31 cellular contexts compared by ENCODE assay signal in genomic region chr7:18464830-18465229, GRCh38.
"Had no signal": no experiment of that assay in that cellular context is flagged by ENCODE, and none has a peak within 500 bp of the region (broad histone marks: within the 10 kb centered on the region; RNA-seq: fewer than 3 reads in every experiment).

No MANE protein-coding gene starts in this region.

- H3K9me3 ChIP-seq: ovary, psoas muscle, spleen, suprapubic skin, testis, transverse colon, upper lobe of right lung, uterus had no signal

- DNase-seq: natural killer cell; occipital lobe; ovary; posterior cingulate gyrus; psoas muscle; right cardiac atrium; spleen; stimulated activated CD4-positive, alpha-beta T cell treated with anti-CD3 and anti-CD28 coated beads, Interleukin-12 subunit alpha, Interleukin-12 subunit beta, amount 100 ng/mL, for 4 hours; stimulated activated CD4-positive, alpha-beta T cell treated with anti-CD3 and anti-CD28 coated beads, Interleukin-1b, Interleukin-23, amount 100 ng/mL, for 48 hours; stimulated activated CD4-positive, alpha-beta T cell treated with anti-CD3 and anti-CD28 coated beads, Interleukin-4, amount 100 ng/mL, for 1 hour; stimulated activated CD4-positive, alpha-beta T cell treated with anti-CD3 and anti-CD28 coated beads, Interleukin-4, amount 100 ng/mL, for 4 hours; stimulated activated CD8-positive, alpha-beta memory T cell treated with anti-CD3 and anti-CD28 coated beads, Interleukin-4, amount 100 ng/mL, for 48 hours; stimulated activated naive CD4-positive, alpha-beta T cell; stimulated activated naive CD8-positive, alpha-beta T cell treated with anti-CD3 and anti-CD28 coated beads, Interleukin-15, amount 100 ng/mL, for 72 hours; stimulated activated naive CD8-positive, alpha-beta T cell treated with anti-CD3 and anti-CD28 coated beads, Interleukin-15, Interleukin-2, amounts not matched to agents 100 U/mL and 50 U/mL, for 24 hours; substantia nigra; testis; tibial artery; transverse colon; upper lobe of right lung; uterus had no signal

- ATAC-seq: natural killer cell; psoas muscle; right cardiac atrium; sciatic nerve; stimulated activated memory B cell treated with anti-CD40 and anti-IgM and Interleukin-4, amounts not matched to agents 10 μg/mL and 1 μg/mL and 100 μg/mL, for 72 hours; stimulated activated naive CD8-positive, alpha-beta T cell treated with anti-CD3 and anti-CD28 coated beads, Interleukin-15, amount 100 ng/mL, for 72 hours; stimulated activated naive CD8-positive, alpha-beta T cell treated with anti-CD3 and anti-CD28 coated beads, Interleukin-15, Interleukin-2, amounts not matched to agents 100 U/mL and 50 U/mL, for 24 hours; upper lobe of right lung had no signal

- H3K4me3 ChIP-seq: neural progenitor cell, ovary, psoas muscle, skin epidermis, smooth muscle cell, spleen, suprapubic skin, testis, tibial artery, transverse colon, upper lobe of right lung, uterus had no signal

- H3K27me3 Mint-ChIP-seq: progenitor cell of endocrine pancreas; stimulated activated memory B cell treated with anti-CD40 and anti-IgM and Interleukin-4, amounts not matched to agents 10 μg/mL and 1 μg/mL and 100 μg/mL, for 72 hours; stimulated activated naive CD8-positive, alpha-beta T cell treated with anti-CD3 and anti-CD28 coated beads, Interleukin-15, amount 100 ng/mL, for 72 hours; type B pancreatic cell had no signal

- H3K36me3 Mint-ChIP-seq: natural killer cell; neural progenitor cell; stimulated activated memory B cell treated with anti-CD40 and anti-IgM and Interleukin-4, amounts not matched to agents 10 μg/mL and 1 μg/mL and 100 μg/mL, for 72 hours; type B pancreatic cell had no signal

- H3K9me3 Mint-ChIP-seq: natural killer cell; neural progenitor cell; stimulated activated naive CD8-positive, alpha-beta T cell treated with anti-CD3 and anti-CD28 coated beads, Interleukin-15, amount 100 ng/mL, for 72 hours; type B pancreatic cell had no signal

- H3K27ac ChIP-seq: neural progenitor cell, ovary, parathyroid adenoma, psoas muscle, skin epidermis, spleen, suprapubic skin, testis, tibial artery, transverse colon, upper lobe of right lung, uterus had no signal

- H3K36me3 ChIP-seq: neural progenitor cell, ovary, spleen, suprapubic skin, tibial artery, transverse colon, upper lobe of right lung, uterus had no signal

- H3K4me3 Mint-ChIP-seq: natural killer cell; nephron; neural progenitor cell; stimulated activated memory B cell treated with anti-CD40 and anti-IgM and Interleukin-4, amounts not matched to agents 10 μg/mL and 1 μg/mL and 100 μg/mL, for 72 hours; stimulated activated naive CD8-positive, alpha-beta T cell treated with anti-CD3 and anti-CD28 coated beads, Interleukin-15, amount 100 ng/mL, for 72 hours; type B pancreatic cell had no signal

- H3K4me1 ChIP-seq: neural progenitor cell, parathyroid adenoma, psoas muscle, suprapubic skin, testis, transverse colon, upper lobe of right lung, uterus had no signal

- H3K4me1 Mint-ChIP-seq: neural progenitor cell; stimulated activated naive CD8-positive, alpha-beta T cell treated with anti-CD3 and anti-CD28 coated beads, Interleukin-15, amount 100 ng/mL, for 72 hours had no signal
